In genomic region chr6:56539503-56540105, GRCh38 we compare ENCODE assay signal across 11 cellular contexts.
DNase-seq lines count a peak whose midpoint lies in the region; ATAC-seq and TF ChIP-seq lines count a peak whose summit lies in the region.
"Had no signal": no experiment of that assay in that cellular context is flagged by ENCODE, and none has a peak within 500 bp of the region (broad histone marks: within the 10 kb centered on the region; RNA-seq: fewer than 3 reads in every experiment).

No MANE protein-coding gene starts in this region.

- DNase-seq in GM23248 = no peak
- DNase-seq in SJCRH30 = peak in 1 of 2 experiments; percentile 10
- no peak for DNase-seq in fibroblast of the aortic adventitia (ENCODE audit: low read depth)
- DNase-seq in gastrocnemius medialis = no peak
- no peak for DNase-seq in germinal center (ENCODE audit: low spot score)
- DNase-seq in activated T-cell treated with anti-CD3 and anti-CD28 coated beads for 4 hours = no peak
- no peak for DNase-seq in ecto neural progenitor cell (ENCODE audit: low spot score)
- DNase-seq in AG08396 (ENCODE audit: low spot score) = no peak
- DNase-seq: Caco-2; NCI-H2029; stimulated activated naive CD4-positive, alpha-beta T cell treated with Interleukin-2 at 50 U/mL for 16 hours had no signal

- no peak overlapping the region for H2AFZ ChIP-seq in GM23248

- H3K9ac ChIP-seq in GM23248 = peak overlapping the region; percentile 79

- H3K4me3 ChIP-seq in GM23248 (peak overlapping the region; percentile 78; the same call in 1 of the 2 replicates), SJCRH30 (peak overlapping the region; percentile 58), fibroblast of the aortic adventitia (ENCODE audit: low read depth, low read length) (peak overlapping the region; percentile 36), gastrocnemius medialis (peak overlapping the region; percentile 68 to 86 (median 72))

- peaks cover 17% of the 10 kb centered on the region; the same call in 1 of the 2 replicates for H4K20me1 ChIP-seq in GM23248 (ENCODE audit: insufficient read depth)

- TF ChIP-seq POLR2A in gastrocnemius medialis (IDR thresholded peaks at IDR 0.05) = no peak

- no peaks in the 10 kb centered on the region for H3K9me2 ChIP-seq in GM23248 (ENCODE audit: insufficient read depth)

- ATAC-seq in gastrocnemius medialis = no peak

- H3F3A ChIP-seq in GM23248 (ENCODE audit: insufficient read depth) = peaks cover 64% of the 10 kb centered on the region

- intact Hi-C loops in gastrocnemius medialis (cut with DNase I; ENCODE audit: low total_unique reads) = no loop called here

- peak overlapping the region; percentile 96 for H3K4me2 ChIP-seq in GM23248 (ENCODE audit: unreplicated experiment)

- in situ Hi-C loops in GM23248 (cut with MboI) (no loop called here), gastrocnemius medialis (cut with MboI; ENCODE audit: low sequenced_read_pairs in 4 of 4) (no loop called here)

- H3K27me3 ChIP-seq in GM23248 (replicated peaks; ENCODE audit: insufficient read depth) (no peaks in the 10 kb centered on the region), SJCRH30 (no peaks in the 10 kb centered on the region), gastrocnemius medialis (no peaks in the 10 kb centered on the region)

- H3K4me1 ChIP-seq in GM23248 (ENCODE audit: insufficient read depth) = peaks cover 76% of the 10 kb centered on the region
- no peaks in the 10 kb centered on the region; the same call in 1 of the 2 replicates for H3K4me1 ChIP-seq in SJCRH30
- H3K4me1 ChIP-seq in gastrocnemius medialis = peaks cover 63 to 64% of the 10 kb centered on the region in 2 donors

- peaks cover 95% of the 10 kb centered on the region for H3K79me2 ChIP-seq in GM23248 (ENCODE audit: insufficient read depth)

- TF ChIP-seq CTCF in fibroblast of the aortic adventitia (IDR thresholded peaks at IDR 0.05; ENCODE audit: insufficient read depth, low read length) (no peak), gastrocnemius medialis (IDR thresholded peaks at IDR 0.05 in 4 of 5, conservative IDR thresholded peaks at IDR 0.05 in 1 of 5) (no peak)

- H3K36me3 ChIP-seq in GM23248 (ENCODE audit: low read depth) = peaks cover 18% of the 10 kb centered on the region
- H3K36me3 ChIP-seq in SJCRH30 = peaks cover 18% of the 10 kb centered on the region
- peaks cover 0 to 21% of the 10 kb centered on the region in 2 donors for H3K36me3 ChIP-seq in gastrocnemius medialis

- H3K27ac ChIP-seq in GM23248 (no peak overlapping the region; the same call in 1 of the 2 replicates), SJCRH30 (no peak overlapping the region; the same call in 1 of the 2 replicates), gastrocnemius medialis (peak overlapping the region; percentile 90 to 95 (median 94))

- H3K9me3 ChIP-seq in GM23248 (ENCODE audit: low read depth) = no peaks in the 10 kb centered on the region
- H3K9me3 ChIP-seq in SJCRH30 (replicated peaks) = no peaks in the 10 kb centered on the region
- H3K9me3 ChIP-seq in gastrocnemius medialis = no peaks in the 10 kb centered on the region
- H3K9me3 ChIP-seq: Caco-2 had no signal

Comparison
In these comparisons a context has a peak if more than half of its experiments do, and no peak if none do; other contexts are left out.
1. H3K27ac ChIP-seq: peak in gastrocnemius medialis (4 of 4); none in GM23248 (single experiment) and SJCRH30 (single experiment).
2. Peak in every context shown above with its lines, with median percentiles within 50 percentile points of each other: H3K4me3 ChIP-seq.